In genomic region chr10:92436611-92437010, GRCh38 we compare ENCODE assay signal across 2 cellular contexts.
TF ChIP-seq lines count a peak whose summit lies in the region.

No MANE protein-coding gene starts in this region.

TF ChIP-seq in HepG2, 621 proteins besides CTCF, POLR2A, EP300 and RAD21:
- TF ChIP-seq, protein P1, sequence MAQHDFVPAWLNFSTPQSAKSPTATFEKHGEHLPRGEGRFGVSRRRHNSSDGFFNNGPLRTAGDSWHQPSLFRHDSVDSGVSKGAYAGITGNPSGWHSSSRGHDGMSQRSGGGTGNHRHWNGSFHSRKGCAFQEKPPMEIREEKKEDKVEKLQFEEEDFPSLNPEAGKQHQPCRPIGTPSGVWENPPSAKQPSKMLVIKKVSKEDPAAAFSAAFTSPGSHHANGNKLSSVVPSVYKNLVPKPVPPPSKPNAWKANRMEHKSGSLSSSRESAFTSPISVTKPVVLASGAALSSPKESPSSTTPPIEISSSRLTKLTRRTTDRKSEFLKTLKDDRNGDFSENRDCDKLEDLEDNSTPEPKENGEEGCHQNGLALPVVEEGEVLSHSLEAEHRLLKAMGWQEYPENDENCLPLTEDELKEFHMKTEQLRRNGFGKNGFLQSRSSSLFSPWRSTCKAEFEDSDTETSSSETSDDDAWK (CRISPR knock-in tag; IDR thresholded peaks at IDR 0.05) = no peak
- TF ChIP-seq ZNF530 (CRISPR knock-in tag; IDR thresholded peaks at IDR 0.05; ENCODE audit: low read depth) (no peak), ZNF839 (CRISPR knock-in tag; IDR thresholded peaks at IDR 0.05; ENCODE audit: borderline replicate concordance) (no peak), ZNF121 (CRISPR knock-in tag; IDR thresholded peaks at IDR 0.05) (peak; percentile 64; the same call in 1 of the 2 replicates), CENPX (CRISPR knock-in tag; IDR thresholded peaks at IDR 0.05) (no peak)

TF ChIP-seq in K562, 482 proteins besides CTCF, POLR2A, EP300 and RAD21:
- TF ChIP-seq ZNF121 (CRISPR knock-in tag; conservative IDR thresholded peaks at IDR 0.05) = peak; percentile 59
- TF ChIP-seq, protein P2, sequence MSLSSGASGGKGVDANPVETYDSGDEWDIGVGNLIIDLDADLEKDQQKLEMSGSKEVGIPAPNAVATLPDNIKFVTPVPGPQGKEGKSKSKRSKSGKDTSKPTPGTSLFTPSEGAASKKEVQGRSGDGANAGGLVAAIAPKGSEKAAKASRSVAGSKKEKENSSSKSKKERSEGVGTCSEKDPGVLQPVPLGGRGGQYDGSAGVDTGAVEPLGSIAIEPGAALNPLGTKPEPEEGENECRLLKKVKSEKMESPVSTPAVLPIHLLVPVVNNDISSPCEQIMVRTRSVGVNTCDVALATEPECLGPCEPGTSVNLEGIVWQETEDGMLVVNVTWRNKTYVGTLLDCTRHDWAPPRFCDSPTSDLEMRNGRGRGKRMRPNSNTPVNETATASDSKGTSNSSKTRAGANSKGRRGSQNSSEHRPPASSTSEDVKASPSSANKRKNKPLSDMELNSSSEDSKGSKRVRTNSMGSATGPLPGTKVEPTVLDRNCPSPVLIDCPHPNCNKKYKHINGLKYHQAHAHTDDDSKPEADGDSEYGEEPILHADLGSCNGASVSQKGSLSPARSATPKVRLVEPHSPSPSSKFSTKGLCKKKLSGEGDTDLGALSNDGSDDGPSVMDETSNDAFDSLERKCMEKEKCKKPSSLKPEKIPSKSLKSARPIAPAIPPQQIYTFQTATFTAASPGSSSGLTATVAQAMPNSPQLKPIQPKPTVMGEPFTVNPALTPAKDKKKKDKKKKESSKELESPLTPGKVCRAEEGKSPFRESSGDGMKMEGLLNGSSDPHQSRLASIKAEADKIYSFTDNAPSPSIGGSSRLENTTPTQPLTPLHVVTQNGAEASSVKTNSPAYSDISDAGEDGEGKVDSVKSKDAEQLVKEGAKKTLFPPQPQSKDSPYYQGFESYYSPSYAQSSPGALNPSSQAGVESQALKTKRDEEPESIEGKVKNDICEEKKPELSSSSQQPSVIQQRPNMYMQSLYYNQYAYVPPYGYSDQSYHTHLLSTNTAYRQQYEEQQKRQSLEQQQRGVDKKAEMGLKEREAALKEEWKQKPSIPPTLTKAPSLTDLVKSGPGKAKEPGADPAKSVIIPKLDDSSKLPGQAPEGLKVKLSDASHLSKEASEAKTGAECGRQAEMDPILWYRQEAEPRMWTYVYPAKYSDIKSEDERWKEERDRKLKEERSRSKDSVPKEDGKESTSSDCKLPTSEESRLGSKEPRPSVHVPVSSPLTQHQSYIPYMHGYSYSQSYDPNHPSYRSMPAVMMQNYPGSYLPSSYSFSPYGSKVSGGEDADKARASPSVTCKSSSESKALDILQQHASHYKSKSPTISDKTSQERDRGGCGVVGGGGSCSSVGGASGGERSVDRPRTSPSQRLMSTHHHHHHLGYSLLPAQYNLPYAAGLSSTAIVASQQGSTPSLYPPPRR (CRISPR knock-in tag; IDR thresholded peaks at IDR 0.05; ENCODE audit: borderline replicate concordance) = no peak
